21 cellular contexts compared by ENCODE assay signal in genomic region chr2:657766-658165, GRCh38. TPM values are rescaled to one million over a fixed set of nuclear protein-coding genes. Genes with fewer than 3 reads are reported as not detected.
DNase-seq lines count a peak whose midpoint lies in the region; ATAC-seq, FAIRE-seq and TF ChIP-seq lines count a peak whose summit lies in the region.
"Had no signal": no experiment of that assay in that cellular context is flagged by ENCODE, and none has a peak within 500 bp of the region (broad histone marks: within the 10 kb centered on the region; RNA-seq: fewer than 3 reads in every experiment).

No MANE protein-coding gene starts in this region.

- intact Hi-C loops in HepG2 (cut with micrococcal nuclease; ENCODE audit: unreplicated experiment) = no loop called here
- intact Hi-C loops in activated CD4-positive, alpha-beta T cell treated with anti-CD3 and anti-CD28 coated beads for 36 hours (cut with DNase I, micrococcal nuclease) = no loop called here

- H3K4me3 Mint-ChIP-seq in activated CD4-positive, alpha-beta T cell treated with anti-CD3 and anti-CD28 coated beads for 36 hours = no peak overlapping the region
- H3K4me3 Mint-ChIP-seq: CD4-positive, alpha-beta T cell; GM23338; IgD-negative memory B cell had no signal

- H3K4me1 Mint-ChIP-seq in activated CD4-positive, alpha-beta T cell treated with anti-CD3 and anti-CD28 coated beads for 36 hours = peaks cover 46% of the 10 kb centered on the region
- H3K4me1 Mint-ChIP-seq: GM23338 had no signal

- H3K4me1 ChIP-seq in BLaER1 (peaks cover 100% of the 10 kb centered on the region), HepG2 (ENCODE audit: insufficient read depth, low read length) (peaks cover 7% of the 10 kb centered on the region; the same call in 1 of the 2 replicates)
- H3K4me1 ChIP-seq: HAP-1, SJCRH30 had no signal

- H3K27me3 Mint-ChIP-seq in activated CD4-positive, alpha-beta T cell treated with anti-CD3 and anti-CD28 coated beads for 36 hours = no peaks in the 10 kb centered on the region
- H3K27me3 Mint-ChIP-seq: CD4-positive, alpha-beta T cell had no signal

- H3K9ac ChIP-seq in BLaER1 (no peak overlapping the region), HepG2 (ENCODE audit: insufficient read depth, low read depth, low read length) (no peak overlapping the region)
- H3K9ac ChIP-seq: KMS-11 had no signal

- H3K79me2 ChIP-seq in HepG2 (ENCODE audit: insufficient read depth, low read length) = no peaks in the 10 kb centered on the region

- in situ Hi-C loops in HepG2 (cut with HindIII; ENCODE audit: extremely low pct_ligation_motif_present, low pct_unique_long_range_greater_than_20kb) = no loop called here

- H3K27me3 ChIP-seq in BLaER1 (no peaks in the 10 kb centered on the region), HepG2 (ENCODE audit: control insufficient read depth in 1 of 2, insufficient read depth in 2 of 2, low read length in 2 of 2) (peaks cover 2 to 16% of the 10 kb centered on the region in 2 experiments; a peak in 3 of 5 replicates)
- H3K27me3 ChIP-seq: SJCRH30 had no signal

- no TSS peak for BruUV-seq in HepG2 (replicated peaks; lab: Mats Ljungman, UMichigan)

- peak; percentile 43; the same call in 2 of the 3 replicates for ATAC-seq in HepG2
- no peak for ATAC-seq in activated CD4-positive, alpha-beta T cell treated with anti-CD3 and anti-CD28 coated beads for 36 hours
- ATAC-seq: GM23338, PC-3, SK-N-SH treated with all-trans-retinoic acid at 6 μM for 48 hours had no signal

- 27% methylated on average over 6 of the region's 6 CpGs for WGBS in HepG2 (ENCODE audit: low lambda C conversion rate)

- H3K36me3 ChIP-seq in BLaER1 (no peaks in the 10 kb centered on the region), KOPT-K1 (ENCODE audit: insufficient read depth, low read length) (peaks cover under 1% of the 10 kb centered on the region; the same call in 1 of the 2 replicates), HepG2 (replicated peaks in 1 of 2; ENCODE audit: control insufficient read depth in 1 of 2, insufficient read depth in 2 of 2, low read length in 2 of 2) (no peaks in the 10 kb centered on the region)
- H3K36me3 ChIP-seq: HAP-1, SJCRH30 had no signal

- H2AFZ ChIP-seq in HepG2 (ENCODE audit: low read length) = no peak overlapping the region
- H2AFZ ChIP-seq: GM23338 had no signal

- H3K27ac Mint-ChIP-seq in activated CD4-positive, alpha-beta T cell treated with anti-CD3 and anti-CD28 coated beads for 36 hours = no peak overlapping the region
- H3K27ac Mint-ChIP-seq: CD4-positive, alpha-beta T cell; GM23338; IgD-negative memory B cell had no signal

- no peak for TF ChIP-seq POLR2A in HepG2 (IDR thresholded peaks at IDR 0.05; ENCODE audit: insufficient read depth in 1 of 2, low read depth in 2 of 2, low read length in 2 of 2)

- H3K36me3 Mint-ChIP-seq in activated CD4-positive, alpha-beta T cell treated with anti-CD3 and anti-CD28 coated beads for 36 hours (ENCODE audit: low read depth) = no peaks in the 10 kb centered on the region

- POLR2A ChIA-PET in HepG2 (lab: Yijun Ruan, JAX) = no interaction called here
- POLR2A ChIA-PET in activated CD4-positive, alpha-beta T cell treated with anti-CD3 and anti-CD28 coated beads for 36 hours (lab: Charles Lee) = no interaction called here

- H3K9me3 Mint-ChIP-seq in activated CD4-positive, alpha-beta T cell treated with anti-CD3 and anti-CD28 coated beads for 36 hours (ENCODE audit: low read depth) = no peaks in the 10 kb centered on the region
- H3K9me3 Mint-ChIP-seq: CD4-positive, alpha-beta T cell; GM23338 had no signal

- CTCF ChIA-PET in HepG2 (lab: Yijun Ruan, JAX; ENCODE audit: low intra/inter-chr PET ratio, low total read pairs) = no interaction called here
- CTCF ChIA-PET in activated CD4-positive, alpha-beta T cell treated with anti-CD3 and anti-CD28 coated beads for 36 hours (lab: Charles Lee) = interaction anchor here (2.5 kb wide), 1 partner anchor 9 kb away, joined by 11 read pairs; no protein-coding TSS in a partner anchor

- DNase-seq in HepG2 (ENCODE audit: low spot score) = peak; percentile 28
- peak; percentile 3 for DNase-seq in stimulated activated CD8-positive, alpha-beta memory T cell treated with anti-CD3 and anti-CD28 coated beads, Interleukin-4, amount 100 ng/mL, for 48 hours
- no peak for DNase-seq in activated CD4-positive, alpha-beta T cell treated with anti-CD3 and anti-CD28 coated beads for 36 hours
- no peak for DNase-seq in dedifferentiated amniotic fluid mesenchymal stem cell (ENCODE audit: extremely low spot score)
- DNase-seq in urothelium cell line (ENCODE audit: low spot score) = no peak
- DNase-seq: CD4-positive, alpha-beta T cell; NCI-H1092; NCI-H1417 treated with DMSO at 0.1 percent for 48 hours; NCI-H187; NCI-H524; NCI-H774; PC-3; SJCRH30 had no signal

- H3K4me3 ChIP-seq in BLaER1 (no peak overlapping the region), HepG2 (replicated peaks in 1 of 3; ENCODE audit: insufficient read depth in 1 of 3, low read depth in 2 of 3, low read length in 3 of 3) (no peak overlapping the region)
- H3K4me3 ChIP-seq: GM23338, HAP-1, SJCRH30 had no signal

- H3K9me3 ChIP-seq in BLaER1 (no peaks in the 10 kb centered on the region), KOPT-K1 (ENCODE audit: insufficient read depth, low read length, poor library complexity, severe bottlenecking) (no peaks in the 10 kb centered on the region), HepG2 (ENCODE audit: low read length) (no peaks in the 10 kb centered on the region)
- H3K9me3 ChIP-seq: HAP-1, SJCRH30 had no signal

- H4K20me1 ChIP-seq in BLaER1 (no peaks in the 10 kb centered on the region), HepG2 (ENCODE audit: insufficient read depth, low read length) (no peaks in the 10 kb centered on the region)

- TF ChIP-seq RAD21 in HepG2 (CRISPR knock-in tag; IDR thresholded peaks at IDR 0.05) = no peak

- TF ChIP-seq EP300 in HepG2 (IDR thresholded peaks at IDR 0.05; ENCODE audit: low read depth in 2 of 2, low read length in 2 of 2) (no peak), HepG2 (CRISPR knock-in tag; IDR thresholded peaks at IDR 0.05; ENCODE audit: borderline replicate concordance) (no peak)

- FAIRE-seq in HepG2 (lab: Jason Lieb, UNC) = no peak
- no peak for FAIRE-seq in urothelium cell line (lab: Jason Lieb, UNC)
- FAIRE-seq: D721Med had no signal

- TF ChIP-seq CTCF in HepG2 (CRISPR knock-in tag; IDR thresholded peaks at IDR 0.05) = no peak

- 0 out of 2 replicates have a peak overlapping the region, but pooled peaks have one; percentile 2 for H3K27ac ChIP-seq in BLaER1
- peak overlapping the region; percentile 83 for H3K27ac ChIP-seq in KOPT-K1 (ENCODE audit: low read depth, low read length, poor library complexity, severe bottlenecking)
- H3K27ac ChIP-seq in HepG2 (ENCODE audit: extremely low read length, insufficient read depth, low read length) = no peak overlapping the region
- H3K27ac ChIP-seq: KMS-11, SJCRH30 had no signal

- peak overlapping the region; percentile 79 for H3K4me2 ChIP-seq in BLaER1
- no peak overlapping the region for H3K4me2 ChIP-seq in HepG2 (ENCODE audit: low read depth, low read length)
- H3K4me2 ChIP-seq: GM23338, KMS-11 had no signal

TF ChIP-seq in HepG2, 621 proteins besides CTCF, POLR2A, EP300 and RAD21 (continues in another document):
- TF ChIP-seq SNAPC5 (CRISPR knock-in tag; IDR thresholded peaks at IDR 0.05; ENCODE audit: borderline replicate concordance) (no peak), BHLHE40 (IDR thresholded peaks at IDR 0.05; ENCODE audit: low read length) (peak; percentile 47; the same call in 1 of the 2 replicates), ZBTB1 (CRISPR knock-in tag; IDR thresholded peaks at IDR 0.05; ENCODE audit: borderline replicate concordance) (no peak), HMG20B (CRISPR knock-in tag; conservative IDR thresholded peaks at IDR 0.05) (no peak), ZNF275 (CRISPR knock-in tag; IDR thresholded peaks at IDR 0.05; ENCODE audit: borderline replicate concordance) (no peak), ARID2 (CRISPR knock-in tag; IDR thresholded peaks at IDR 0.05; ENCODE audit: borderline replicate concordance) (no peak), CEBPB (IDR thresholded peaks at IDR 0.05; ENCODE audit: borderline replicate concordance, low read depth, low read length) (peak; percentile 35; the same call in 1 of the 2 replicates)

RNA-seq across cellular contexts. Expression of gene TMEM18, which starts 19.4 kb away (rescaled TPM):
- total RNA-seq in HepG2 (2016; rRNA removed; fragmentation: Illumina TruSeq; extraction: Trizol) = 39.7 and 45.9 TPM in 2 replicates
- 26.8 and 30.8 TPM in 2 replicates for total RNA-seq in HepG2 (2016; cell fraction: cytosol; rRNA removed; fragmentation: Illumina TruSeq; extraction: Trizol; ENCODE audit: low read depth)
- total RNA-seq in HepG2 (2016; cell fraction: insoluble cytoplasmic fraction; rRNA removed; fragmentation: Illumina TruSeq; extraction: Trizol) = 36.9 and 47.1 TPM in 2 replicates
- total RNA-seq in HepG2 (2016; cell fraction: membrane; rRNA removed; fragmentation: Illumina TruSeq; extraction: Trizol) = 43.7 and 45.0 TPM in 2 replicates
- total RNA-seq in HepG2 (2016; cell fraction: nucleus; rRNA removed; fragmentation: Illumina TruSeq; extraction: Trizol) = 27.3 and 30.5 TPM in 2 replicates
- polyA plus RNA-seq in HepG2 (2011; rRNA removed) = 32.1 and 49.4 TPM in 2 replicates
- 33.5 and 39.5 TPM in 2 replicates for polyA plus RNA-seq in HepG2 (2011; cell fraction: cytosol; rRNA removed)
- polyA plus RNA-seq in HepG2 (2011; cell fraction: nucleus; rRNA removed) = 29.6 and 38.2 TPM in 2 replicates
- 36.5 and 48.1 TPM in 2 replicates for polyA plus RNA-seq in HepG2 (2012)
- 37.2 and 42.5 TPM in 2 replicates for polyA plus RNA-seq in HepG2 (2016; cell fraction: cytosol; fragmentation: Illumina TruSeq; extraction: Trizol; ENCODE audit: low read depth)
- 36.2 and 38.9 TPM in 2 replicates for polyA plus RNA-seq in HepG2 (2016; cell fraction: insoluble cytoplasmic fraction; fragmentation: Illumina TruSeq; extraction: Trizol; ENCODE audit: low read depth)
- 38.3 and 46.2 TPM in 2 replicates for polyA plus RNA-seq in HepG2 (2016; cell fraction: membrane; fragmentation: Illumina TruSeq; extraction: Trizol; ENCODE audit: low read depth)
- 49.7 and 63.7 TPM in 2 replicates for polyA plus RNA-seq in HepG2 (2016; cell fraction: nucleus; fragmentation: Illumina TruSeq; extraction: Trizol; ENCODE audit: insufficient read depth, low read depth)
- 19.9 and 51.6 TPM in 2 replicates for polyA minus RNA-seq in HepG2 (2011; rRNA and poly(A)+ RNA removed; ENCODE audit: low replicate concordance)
- 14.5 and 14.9 TPM in 2 replicates for polyA minus RNA-seq in HepG2 (2011; cell fraction: cytosol; rRNA and poly(A)+ RNA removed)
- 39.4 and 50.0 TPM in 2 replicates for polyA minus RNA-seq in HepG2 (2011; cell fraction: nucleus; rRNA and poly(A)+ RNA removed)
- total RNA-seq in activated CD4-positive, alpha-beta T cell treated with anti-CD3 and anti-CD28 coated beads for 36 hours = 10 to 100 TPM; 27.0 to 27.1 TPM

Comparison
In these comparisons a context has a peak if more than half of its experiments do, and no peak if none do; other contexts are left out.
1. DNase-seq: peak in HepG2 (single experiment) and stimulated activated CD8-positive, alpha-beta memory T cell treated with anti-CD3 and anti-CD28 coated beads, Interleukin-4, amount 100 ng/mL, for 48 hours (single experiment); none in activated CD4-positive, alpha-beta T cell treated with anti-CD3 and anti-CD28 coated beads for 36 hours (single experiment), dedifferentiated amniotic fluid mesenchymal stem cell (single experiment) and urothelium cell line (single experiment).